In genomic region chr11:97118756-97119155, GRCh38 we compare ENCODE assay signal across 19 cellular contexts.
A peak's percentile ranks its signal among the peaks of the same experiment; 100 is the strongest.
DNase-seq lines count a peak whose midpoint lies in the region; TF ChIP-seq lines count a peak whose summit lies in the region.
"Had no signal": no experiment of that assay in that cellular context is flagged by ENCODE, and none has a peak within 500 bp of the region (broad histone marks: within the 10 kb centered on the region; RNA-seq: fewer than 3 reads in every experiment).

No MANE protein-coding gene starts in this region.

- no peaks in the 10 kb centered on the region for H3K4me1 Mint-ChIP-seq in H9
- H3K4me1 Mint-ChIP-seq in T-helper 2 cell treated with Interferon-gamma antibody and Interleukin-4, amounts not matched to agents 5 μg/mL and 100 μg/mL, for 36 hours (ENCODE audit: low read depth), result no peaks in the 10 kb centered on the region
- H3K4me1 Mint-ChIP-seq: CD4-positive, alpha-beta memory T cell had no signal

- H3K56ac ChIP-seq in H9 (ENCODE audit: insufficient read length, low read depth, low read length), result no peak overlapping the region

- peak in 1 of 2 experiments; percentile 50; a peak in 1 of 4 replicates for TF ChIP-seq EP300 in SK-N-SH (IDR thresholded peaks at IDR 0.05; ENCODE audit: borderline replicate concordance in 1 of 2, low read depth in 1 of 2, low read length in 1 of 2)

- H2AFZ ChIP-seq in SK-N-SH (ENCODE audit: low read depth) (no peak overlapping the region), H9 (ENCODE audit: low read length) (no peak overlapping the region)
- H2AFZ ChIP-seq: GM23248 had no signal

- no peak overlapping the region for H3K18ac ChIP-seq in H9 (ENCODE audit: insufficient read length, low read depth, low read length)

- no peaks in the 10 kb centered on the region for H3K79me1 ChIP-seq in H9 (ENCODE audit: insufficient read depth, low read depth, low read length, poor library complexity, severe bottlenecking)

- H3K23me2 ChIP-seq in H9 (ENCODE audit: insufficient read length, low read depth, low read length, poor library complexity, severe bottlenecking), result no peaks in the 10 kb centered on the region

- intact Hi-C loops in left ventricle myocardium inferior (cut with micrococcal nuclease), result no loop called here

- POLR2A ChIA-PET in SK-N-SH (lab: Yijun Ruan, JAX), result no interaction called here

- no peak overlapping the region for H3K4me3 Mint-ChIP-seq in H9
- H3K4me3 Mint-ChIP-seq in T-helper 2 cell treated with Interferon-gamma antibody and Interleukin-4, amounts not matched to agents 5 μg/mL and 100 μg/mL, for 36 hours, result no peak overlapping the region
- H3K4me3 Mint-ChIP-seq: CD4-positive, alpha-beta memory T cell had no signal

- H2BK15ac ChIP-seq in H9 (ENCODE audit: low read depth, low read length), result no peak overlapping the region

- H4K8ac ChIP-seq in H9 (replicated peaks; ENCODE audit: insufficient read length, low read depth, low read length), result no peak overlapping the region

- no peak for TF ChIP-seq CTCF in cardiac muscle cell (IDR thresholded peaks at IDR 0.05; ENCODE audit: low read depth, low read length)
- no peak for TF ChIP-seq CTCF in left ventricle myocardium inferior (IDR thresholded peaks at IDR 0.05; ENCODE audit: borderline replicate concordance)
- TF ChIP-seq CTCF in SK-N-SH (IDR thresholded peaks at IDR 0.05), result no peak
- no peak for TF ChIP-seq CTCF in H9 (conservative IDR thresholded peaks at IDR 0.05)

- H3K23ac ChIP-seq in H9 (ENCODE audit: insufficient read length, low read depth, low read length), result no peak overlapping the region

- no peaks in the 10 kb centered on the region for H3F3A ChIP-seq in SK-N-SH (replicated peaks; ENCODE audit: insufficient read depth)

- no peak overlapping the region for H2AK5ac ChIP-seq in H9 (ENCODE audit: insufficient read length, low read length)

- H3K27ac Mint-ChIP-seq in H9, result no peak overlapping the region
- no peak overlapping the region for H3K27ac Mint-ChIP-seq in T-helper 2 cell treated with Interferon-gamma antibody and Interleukin-4, amounts not matched to agents 5 μg/mL and 100 μg/mL, for 36 hours
- H3K27ac Mint-ChIP-seq: CD4-positive, alpha-beta memory T cell had no signal

- H3K27ac ChIP-seq in cardiac muscle cell, result peak overlapping the region; percentile 49
- no peak overlapping the region for H3K27ac ChIP-seq in left ventricle myocardium inferior (replicated peaks)
- no peak overlapping the region for H3K27ac ChIP-seq in SK-N-SH (ENCODE audit: low read depth in 2 of 2, low read length in 1 of 2)
- no peak overlapping the region for H3K27ac ChIP-seq in H9 (ENCODE audit: insufficient read length, low read depth, low read length)
- H3K27ac ChIP-seq: 22Rv1, A549, GM23248 had no signal

- CTCF ChIA-PET in SK-N-SH (lab: Yijun Ruan, JAX), result interaction anchor here (1.9 kb wide), 1 partner anchor 22 kb away, joined by 8 read pairs; no protein-coding TSS in a partner anchor

- H4K20me1 ChIP-seq in SK-N-SH (ENCODE audit: insufficient read depth), result no peaks in the 10 kb centered on the region
- no peaks in the 10 kb centered on the region for H4K20me1 ChIP-seq in H9 (ENCODE audit: control insufficient read depth, insufficient read depth, insufficient read length)

- no peak overlapping the region for H4K91ac ChIP-seq in H9 (ENCODE audit: insufficient read length, low read depth, low read length)

- H3K4me1 ChIP-seq in cardiac muscle cell (ENCODE audit: low read depth), result peaks cover 21% of the 10 kb centered on the region
- H3K4me1 ChIP-seq in left ventricle myocardium inferior, result no peaks in the 10 kb centered on the region
- no peaks in the 10 kb centered on the region for H3K4me1 ChIP-seq in SK-N-SH (ENCODE audit: control insufficient read depth in 1 of 2, insufficient read depth in 2 of 2, low read depth in 1 of 2, low read length in 1 of 2)
- H3K4me1 ChIP-seq in H9 (ENCODE audit: insufficient read depth, low read length), result no peaks in the 10 kb centered on the region
- H3K4me1 ChIP-seq: A549 had no signal

- H2BK20ac ChIP-seq in H9 (ENCODE audit: low read depth, low read length, poor library complexity, severe bottlenecking), result no peak overlapping the region

- H3K4ac ChIP-seq in H9 (ENCODE audit: low read depth, low read length), result no peak overlapping the region

- H4K5ac ChIP-seq in H9 (ENCODE audit: insufficient read length, low read depth, low read length), result no peak overlapping the region

- 0% methylated on average over 1 of the region's 1 CpG for WGBS in SK-N-SH (ENCODE audit: low lambda C conversion rate)
- WGBS in H9 (ENCODE audit: extremely low coverage, insufficient read length, low lambda C conversion rate), result no CpG with 5 or more reads among the region's 1 CpG

- H3K9ac ChIP-seq in SK-N-SH (no peak overlapping the region), H9 (ENCODE audit: extremely low read depth, insufficient read length, low read length) (no peak overlapping the region)
- H3K9ac ChIP-seq: GM23248 had no signal

- no peak overlapping the region for H2BK5ac ChIP-seq in H9 (ENCODE audit: insufficient read length, low read length)

- no peak overlapping the region for H3K14ac ChIP-seq in H9 (ENCODE audit: insufficient read depth, low read length)

- no peak overlapping the region for H2BK12ac ChIP-seq in H9 (ENCODE audit: insufficient read length, low read depth, low read length)

- H3T11ph ChIP-seq in H9 (ENCODE audit: low read length), result no peak overlapping the region

- no peak for TF ChIP-seq RAD21 in SK-N-SH (IDR thresholded peaks at IDR 0.05; ENCODE audit: low read length)

- H3K9me2 ChIP-seq in SK-N-SH, result no peaks in the 10 kb centered on the region

- no peaks in the 10 kb centered on the region for H3K27me3 Mint-ChIP-seq in H9 (ENCODE audit: low read depth)
- H3K27me3 Mint-ChIP-seq in T-helper 2 cell treated with Interferon-gamma antibody and Interleukin-4, amounts not matched to agents 5 μg/mL and 100 μg/mL, for 36 hours (ENCODE audit: low read depth), result no peaks in the 10 kb centered on the region
- H3K27me3 Mint-ChIP-seq: CD4-positive, alpha-beta memory T cell had no signal

- H3K4me3 ChIP-seq in cardiac muscle cell (no peak overlapping the region), left ventricle myocardium inferior (no peak overlapping the region), SK-N-SH (ENCODE audit: low read depth in 2 of 2, low read length in 1 of 2) (no peak overlapping the region)
- H3K4me3 ChIP-seq: A549, GM23248 had no signal

- no peaks in the 10 kb centered on the region for H3K36me3 ChIP-seq in cardiac muscle cell
- H3K36me3 ChIP-seq in left ventricle myocardium inferior, result no peaks in the 10 kb centered on the region
- no peaks in the 10 kb centered on the region for H3K36me3 ChIP-seq in SK-N-SH (replicated peaks in 1 of 2; ENCODE audit: control insufficient read depth in 1 of 2, insufficient read depth in 2 of 2, low read length in 1 of 2)

- no peaks in the 10 kb centered on the region for H3K27me3 ChIP-seq in cardiac muscle cell
- no peaks in the 10 kb centered on the region for H3K27me3 ChIP-seq in left ventricle myocardium inferior (ENCODE audit: low read depth)
- no peaks in the 10 kb centered on the region for H3K27me3 ChIP-seq in SK-N-SH (ENCODE audit: insufficient read depth)
- no peaks in the 10 kb centered on the region for H3K27me3 ChIP-seq in H9 (ENCODE audit: insufficient read depth, low read length)

- no peak overlapping the region for H2BK120ac ChIP-seq in H9 (ENCODE audit: low read depth, low read length, poor library complexity, severe bottlenecking)

- no peaks in the 10 kb centered on the region for H3K9me3 ChIP-seq in cardiac muscle cell (ENCODE audit: low read depth)
- no peaks in the 10 kb centered on the region for H3K9me3 ChIP-seq in left ventricle myocardium inferior (replicated peaks)
- H3K9me3 ChIP-seq in SK-N-SH, result no peaks in the 10 kb centered on the region
- no peaks in the 10 kb centered on the region for H3K9me3 ChIP-seq in H9 (ENCODE audit: control insufficient read depth, low read depth, low read length)
- H3K9me3 ChIP-seq: A549 had no signal

- DNase-seq in cardiac muscle cell (ENCODE audit: low read depth in 1 of 2, low spot score in 1 of 2) (peak in 1 of 2 donors; percentile 34), left ventricle myocardium inferior (no peak), SK-N-SH (peak; percentile 11), left kidney (ENCODE audit: low read depth, low spot score) (peak; percentile 42), retina (no peak), H9 (no peak)
- no peak for DNase-seq in T-helper 2 cell treated with Interferon-gamma antibody and Interleukin-4, amounts not matched to agents 5 μg/mL and 100 μg/mL, for 36 hours (ENCODE audit: low spot score)
- DNase-seq: ACHN; AML-193; C1 segment of cervical spinal cord; Calu3; CD4-positive, alpha-beta memory T cell; COR-L47; DMS153; DND-41; GM23248; H7 had no signal

- H3K9me3 Mint-ChIP-seq in H9, result no peaks in the 10 kb centered on the region
- H3K9me3 Mint-ChIP-seq in T-helper 2 cell treated with Interferon-gamma antibody and Interleukin-4, amounts not matched to agents 5 μg/mL and 100 μg/mL, for 36 hours, result peaks cover 7% of the 10 kb centered on the region

- no peaks in the 10 kb centered on the region for H3K79me2 ChIP-seq in SK-N-SH (ENCODE audit: insufficient read depth)
- H3K79me2 ChIP-seq in H9 (ENCODE audit: insufficient read depth, low read length), result no peaks in the 10 kb centered on the region

- H3K4me2 ChIP-seq in SK-N-SH (no peak overlapping the region), H9 (ENCODE audit: insufficient read depth, insufficient read length, low read length) (no peak overlapping the region)
- H3K4me2 ChIP-seq: A549 had no signal

- H3K36me3 Mint-ChIP-seq in H9 (ENCODE audit: insufficient read depth in 1 of 3, low read depth in 3 of 3), result no peaks in the 10 kb centered on the region
- no peaks in the 10 kb centered on the region for H3K36me3 Mint-ChIP-seq in T-helper 2 cell treated with Interferon-gamma antibody and Interleukin-4, amounts not matched to agents 5 μg/mL and 100 μg/mL, for 36 hours (ENCODE audit: low read depth)
- H3K36me3 Mint-ChIP-seq: CD4-positive, alpha-beta memory T cell had no signal

TF ChIP-seq in SK-N-SH, 30 proteins besides CTCF, POLR2A, EP300 and RAD21:
- TF ChIP-seq GATA2 (CRISPR knock-in tag; IDR thresholded peaks at IDR 0.05), result peak; percentile 45; the same call in 1 of the 2 replicates
- TF ChIP-seq, protein P1, sequence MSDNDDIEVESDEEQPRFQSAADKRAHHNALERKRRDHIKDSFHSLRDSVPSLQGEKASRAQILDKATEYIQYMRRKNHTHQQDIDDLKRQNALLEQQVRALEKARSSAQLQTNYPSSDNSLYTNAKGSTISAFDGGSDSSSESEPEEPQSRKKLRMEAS (IDR thresholded peaks at IDR 0.05; ENCODE audit: low read depth), result no peak
TF ChIP-seq in SK-N-SH: peak in this region for 1.

Comparison
In these comparisons a context has a peak if more than half of its experiments do, and no peak if none do; other contexts are left out.
1. DNase-seq: peak in SK-N-SH (single experiment) and left kidney (single experiment); none in left ventricle myocardium inferior (single experiment), retina (single experiment), H9 (single experiment) and T-helper 2 cell treated with Interferon-gamma antibody and Interleukin-4, amounts not matched to agents 5 μg/mL and 100 μg/mL, for 36 hours (single experiment).